In the genomic region with DNA sequence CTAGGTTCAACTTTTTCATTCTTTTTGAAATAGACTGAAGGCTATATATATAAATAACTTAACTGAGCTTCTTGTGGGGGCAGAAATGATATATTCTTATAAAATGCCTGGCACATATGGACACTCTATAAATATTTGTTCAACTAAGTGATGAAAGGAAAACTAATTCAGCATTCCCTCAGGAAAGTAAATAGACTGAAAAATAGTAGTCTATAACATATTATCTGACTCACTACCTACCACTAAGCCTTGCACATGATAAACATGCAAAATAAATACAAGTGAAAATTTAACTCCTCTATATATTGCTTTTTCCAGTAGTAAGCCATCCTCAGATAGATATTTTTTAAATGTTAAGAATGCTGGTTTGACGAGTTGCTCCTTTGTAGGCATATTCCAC, we compare ENCODE assay signal across 27 cellular contexts.
"Had no signal": no experiment of that assay in that cellular context is flagged by ENCODE, and none has a peak within 500 bp of the region (broad histone marks: within the 10 kb centered on the region; RNA-seq: fewer than 3 reads in every experiment).

No MANE protein-coding gene starts in this region.

- H3K4me3 ChIP-seq: coronary artery, dorsolateral prefrontal cortex, gastrocnemius medialis had no signal

- DNase-seq: activated CD4-positive, alpha-beta memory T cell treated with anti-CD3 and anti-CD28 coated beads for 36 hours; activated CD4-positive, alpha-beta T cell treated with anti-CD3 and anti-CD28 coated beads for 36 hours; activated CD4-positive, CD25-positive, alpha-beta regulatory T cell; activated CD4-positive, CD25-positive, alpha-beta regulatory T cell treated with anti-CD3 and anti-CD28 coated beads, Interleukin-2, amount 50 U/mL, for 72 hours; activated CD8-positive, alpha-beta memory T cell treated with anti-CD3 and anti-CD28 coated beads, Interleukin-2, amount 50 U/mL, for 48 hours; activated CD8-positive, alpha-beta T cell treated with anti-CD3 and anti-CD28 coated beads, Interleukin-2, amount 10 ng/mL, durations not matched to agents 7 days and 5 days; activated effector memory CD4-positive, alpha-beta T cell treated with Interleukin-2 at 50 U/mL for 16 hours; activated gamma-delta T cell treated with Interleukin-2 at 50 U/mL for 16 hours; activated naive CD4-positive, alpha-beta T cell treated with anti-CD3 and anti-CD28 coated beads, Interleukin-2, amount 50 U/mL, for 16 hours; activated naive CD4-positive, alpha-beta T cell treated with Interleukin-2 at 50 U/mL for 16 hours; activated T-cell treated with anti-CD3 and anti-CD28 coated beads for 4 hours; activated T-cell treated with anti-CD3 and anti-CD28 coated beads, Interleukin-2, amount 50 U/mL, for 24 hours; amniotic stem cell; anterior cingulate cortex; brain microvascular endothelial cell; dorsolateral prefrontal cortex; effector memory CD4-positive, alpha-beta T cell; endodermal cell; foreskin keratinocyte; gastrocnemius medialis; head of caudate nucleus; T-helper 2 cell had no signal

- H3K9me3 ChIP-seq: gastrocnemius medialis had no signal

- H3K27ac ChIP-seq: brain microvascular endothelial cell, coronary artery, dorsolateral prefrontal cortex, foreskin keratinocyte, gastrocnemius medialis had no signal

- FAIRE-seq: astrocyte, bronchial epithelial cell had no signal

- ATAC-seq: activated CD4-positive, alpha-beta T cell treated with anti-CD3 and anti-CD28 coated beads for 36 hours; activated CD8-positive, alpha-beta T cell treated with anti-CD3 and anti-CD28 coated beads, Interleukin-2, amount 10 ng/mL, durations not matched to agents 7 days and 5 days; activated T-helper 17 cell treated with anti-CD3 and anti-CD28 coated beads, Interleukin-2, amount 50 U/mL, for 72 hours; esophagus mucosa; foreskin keratinocyte; gastrocnemius medialis had no signal

- H3K4me1 ChIP-seq: gastrocnemius medialis had no signal

- H3K27me3 ChIP-seq: brain microvascular endothelial cell, dorsolateral prefrontal cortex, foreskin keratinocyte, gastrocnemius medialis had no signal
